Comparison of ENCODE assay signal across 25 cellular contexts in genomic region chr10:74518076-74518475, GRCh38.
"Had no signal": no experiment of that assay in that cellular context is flagged by ENCODE, and none has a peak within 500 bp of the region (broad histone marks: within the 10 kb centered on the region; RNA-seq: fewer than 3 reads in every experiment).

No MANE protein-coding gene starts in this region.

- H3K4me1 Mint-ChIP-seq: activated naive CD8-positive, alpha-beta T cell treated with anti-CD3 and anti-CD28 coated beads, Interleukin-2, amount 10 ng/mL, durations not matched to agents 7 days and 5 days had no signal

- H3K27ac ChIP-seq: colonic mucosa, heart right ventricle, transverse colon, uterus had no signal

- ATAC-seq: effector memory CD8-positive, alpha-beta T cell; esophagus mucosa; heart right ventricle; left colon; sciatic nerve; stimulated activated naive B cell treated with anti-CD40 and anti-IgM and Interleukin-4, amounts not matched to agents 10 μg/mL and 1 μg/mL and 100 μg/mL, for 72 hours had no signal

- H3K27me3 Mint-ChIP-seq: activated CD4-positive, alpha-beta memory T cell treated with anti-CD3 and anti-CD28 coated beads for 36 hours; activated naive CD8-positive, alpha-beta T cell treated with anti-CD3 and anti-CD28 coated beads, Interleukin-2, amount 10 ng/mL, durations not matched to agents 7 days and 5 days; effector memory CD8-positive, alpha-beta T cell; naive B cell; stimulated activated naive B cell treated with anti-CD40 and anti-IgM and Interleukin-4, amounts not matched to agents 10 μg/mL and 1 μg/mL and 100 μg/mL, for 72 hours had no signal

- FAIRE-seq: bronchial epithelial cell, endothelial cell of umbilical vein, keratinocyte had no signal

- H3K4me1 ChIP-seq: colonic mucosa, heart right ventricle, transverse colon, uterus had no signal

- H3K27ac Mint-ChIP-seq: activated CD4-positive, alpha-beta memory T cell treated with anti-CD3 and anti-CD28 coated beads for 36 hours; activated naive CD8-positive, alpha-beta T cell treated with anti-CD3 and anti-CD28 coated beads, Interleukin-2, amount 10 ng/mL, durations not matched to agents 7 days and 5 days; effector memory CD8-positive, alpha-beta T cell; naive B cell; stimulated activated naive B cell treated with anti-CD40 and anti-IgM and Interleukin-4, amounts not matched to agents 10 μg/mL and 1 μg/mL and 100 μg/mL, for 72 hours had no signal

- H3K27me3 ChIP-seq: colonic mucosa, dorsolateral prefrontal cortex, heart right ventricle, transverse colon, uterus had no signal

- DNase-seq: activated CD4-positive, alpha-beta memory T cell treated with anti-CD3 and anti-CD28 coated beads for 36 hours; activated CD4-positive, alpha-beta T cell treated with anti-CD3 and anti-CD28 coated beads for 4 hours; activated CD4-positive, CD25-positive, alpha-beta regulatory T cell; activated naive CD4-positive, alpha-beta T cell treated with Interleukin-2 at 50 U/mL for 16 hours; activated naive CD8-positive, alpha-beta T cell treated with anti-CD3 and anti-CD28 coated beads, Interleukin-2, amount 10 ng/mL, durations not matched to agents 7 days and 5 days; activated T-cell treated with anti-CD3 and anti-CD28 coated beads, Interleukin-2, amount 50 U/mL, for 48 hours; amniotic stem cell; colonic mucosa; dorsolateral prefrontal cortex; effector memory CD8-positive, alpha-beta T cell; heart right ventricle; left colon; naive B cell; posterior cingulate gyrus; stimulated activated CD4-positive, alpha-beta T cell treated with anti-CD3 and anti-CD28 coated beads, Interleukin-15, amount 100 ng/mL, for 24 hours; stimulated activated CD8-positive, alpha-beta memory T cell treated with anti-CD3 and anti-CD28 coated beads, Interleukin-4, amount 100 ng/mL, for 48 hours; stimulated activated naive B cell treated with anti-CD40 and anti-IgM and Interleukin-4, amounts not matched to agents 10 μg/mL and 1 μg/mL and 100 μg/mL, for 72 hours; transverse colon; uterus had no signal

- H3K4me3 Mint-ChIP-seq: activated CD4-positive, alpha-beta memory T cell treated with anti-CD3 and anti-CD28 coated beads for 36 hours; activated naive CD8-positive, alpha-beta T cell treated with anti-CD3 and anti-CD28 coated beads, Interleukin-2, amount 10 ng/mL, durations not matched to agents 7 days and 5 days; effector memory CD8-positive, alpha-beta T cell; neural crest cell; stimulated activated naive B cell treated with anti-CD40 and anti-IgM and Interleukin-4, amounts not matched to agents 10 μg/mL and 1 μg/mL and 100 μg/mL, for 72 hours had no signal
